In genomic region chr4:136867465-136867864, GRCh38 we compare ENCODE assay signal across 28 cellular contexts.
"Had no signal": no experiment of that assay in that cellular context is flagged by ENCODE, and none has a peak within 500 bp of the region (broad histone marks: within the 10 kb centered on the region; RNA-seq: fewer than 3 reads in every experiment).

No MANE protein-coding gene starts in this region.

- H3K4me3 Mint-ChIP-seq: activated B cell treated with CpG ODN at 0.5 μM for 24 hours; activated T-cell treated with anti-CD3 and anti-CD28 coated beads, Interleukin-2, amount 50 U/mL, for 72 hours; effector memory CD8-positive, alpha-beta T cell; immature natural killer cell; mesothelial cell of epicardium; naive B cell; nephron progenitor cell; T-helper 17 cell had no signal

- H3K27ac Mint-ChIP-seq: activated B cell treated with CpG ODN at 0.5 μM for 24 hours; activated naive CD4-positive, alpha-beta T cell treated with anti-CD3 and anti-CD28 coated beads, Interleukin-2, amount 50 U/mL, for 72 hours; activated T-cell treated with anti-CD3 and anti-CD28 coated beads, Interleukin-2, amount 50 U/mL, for 72 hours; effector memory CD8-positive, alpha-beta T cell; immature natural killer cell; mesothelial cell of epicardium; naive B cell; nephron progenitor cell; T-helper 17 cell had no signal

- H3K27ac ChIP-seq: colonic mucosa, gastroesophageal sphincter, parathyroid adenoma, psoas muscle, tibial nerve had no signal

- H3K9me3 ChIP-seq: colonic mucosa, gastroesophageal sphincter, psoas muscle, tibial nerve had no signal

- H3K4me1 Mint-ChIP-seq: activated B cell treated with CpG ODN at 0.5 μM for 24 hours, immature natural killer cell, naive B cell, nephron progenitor cell, T-helper 17 cell had no signal

- H3K36me3 ChIP-seq: colonic mucosa, gastroesophageal sphincter, tibial nerve had no signal

- H3K27me3 Mint-ChIP-seq: activated B cell treated with CpG ODN at 0.5 μM for 24 hours; effector memory CD8-positive, alpha-beta T cell; naive B cell; T-helper 17 cell had no signal

- ATAC-seq: activated naive CD4-positive, alpha-beta T cell treated with anti-CD3 and anti-CD28 coated beads, Interleukin-2, amount 50 U/mL, for 72 hours; activated T-cell treated with anti-CD3 and anti-CD28 coated beads, Interleukin-2, amount 50 U/mL, for 72 hours; effector memory CD8-positive, alpha-beta T cell; left colon; psoas muscle; T-helper 17 cell had no signal

- DNase-seq: activated B cell treated with CpG ODN at 0.5 μM for 24 hours; activated CD4-positive, alpha-beta T cell treated with anti-CD3 and anti-CD28 coated beads for 4 hours; activated CD4-positive, alpha-beta T cell treated with anti-CD3 and anti-CD28 coated beads, Interleukin-2, amount 50 U/mL, for 4 hours; activated naive CD4-positive, alpha-beta T cell; activated T-cell treated with anti-CD3 and anti-CD28 coated beads for 4 hours; activated T-cell treated with anti-CD3 and anti-CD28 coated beads, Interleukin-2, amount 50 U/mL, for 72 hours; colonic mucosa; effector memory CD8-positive, alpha-beta T cell; hippocampal formation; immature natural killer cell; kidney; left colon; mammary epithelial cell; naive B cell; nephron progenitor cell; nucleus accumbens; psoas muscle; stimulated activated CD4-positive, alpha-beta T cell treated with anti-CD3 and anti-CD28 coated beads, Interleukin-15, amount 100 ng/mL, for 24 hours; stimulated activated CD4-positive, alpha-beta T cell treated with anti-CD3 and anti-CD28 coated beads, Interleukin-2, amount 100 ng/mL, for 24 hours; stimulated activated naive CD4-positive, alpha-beta T cell treated with Interleukin-2 at 50 U/mL for 16 hours; T-helper 17 cell; T1000 had no signal

- H3K4me1 ChIP-seq: colonic mucosa, parathyroid adenoma had no signal

- H3K9me3 Mint-ChIP-seq: activated B cell treated with CpG ODN at 0.5 μM for 24 hours; activated naive CD4-positive, alpha-beta T cell treated with anti-CD3 and anti-CD28 coated beads, Interleukin-2, amount 50 U/mL, for 72 hours; activated T-cell treated with anti-CD3 and anti-CD28 coated beads, Interleukin-2, amount 50 U/mL, for 72 hours; effector memory CD8-positive, alpha-beta T cell; naive B cell; nephron progenitor cell had no signal

- H3K9ac ChIP-seq: parathyroid adenoma had no signal

- H3K27me3 ChIP-seq: colonic mucosa, gastroesophageal sphincter, tibial nerve had no signal

- H3K36me3 Mint-ChIP-seq: activated naive CD4-positive, alpha-beta T cell treated with anti-CD3 and anti-CD28 coated beads, Interleukin-2, amount 50 U/mL, for 72 hours; immature natural killer cell; naive B cell had no signal

- H3K4me3 ChIP-seq: colonic mucosa, gastroesophageal sphincter, psoas muscle, smooth muscle cell, tibial nerve had no signal
